10 cellular contexts compared by ENCODE assay signal in genomic region chr20:24149881-24150307, GRCh38.
A peak's percentile ranks its signal among the peaks of the same experiment; 100 is the strongest.
DNase-seq lines count a peak whose midpoint lies in the region; ATAC-seq and TF ChIP-seq lines count a peak whose summit lies in the region.
"Had no signal": no experiment of that assay in that cellular context is flagged by ENCODE, and none has a peak within 500 bp of the region (broad histone marks: within the 10 kb centered on the region; RNA-seq: fewer than 3 reads in every experiment).

No MANE protein-coding gene starts in this region.

- H3K4me1 ChIP-seq in heart right ventricle: peaks cover 0 to 7% (median 0%) of the 10 kb centered on the region in 9 donors
- peaks cover 0 to 5% (median 0%) of the 10 kb centered on the region in 6 donors for H3K4me1 ChIP-seq in spleen
- H3K4me1 ChIP-seq: upper lobe of left lung had no signal

- ATAC-seq in heart right ventricle (peak; percentile 50 to 92 (median 72)), HG02852 (IDR thresholded peaks at IDR 0.05; ENCODE audit: unreplicated experiment) (no peak)

- H3K27ac ChIP-seq in heart right ventricle (no peak overlapping the region), spleen (no peak overlapping the region)
- H3K27ac ChIP-seq: upper lobe of left lung had no signal

- TF ChIP-seq CTCF in heart right ventricle (IDR thresholded peaks at IDR 0.05) (peak in 8 of 9 donors; percentile 19 to 53 (median 48)), spleen (IDR thresholded peaks at IDR 0.05 in 8 of 11, conservative IDR thresholded peaks at IDR 0.05 in 3 of 11) (peak in 8 of 11 experiments; percentile 15 to 57 (median 42))

- DNase-seq in NCI-H748 (lab: John Stamatoyannopoulos, UW; ENCODE audit: unreplicated experiment) (peak; percentile 16), NCI-H748 treated with DMSO at 0.1 percent for 48 hours (lab: John Stamatoyannopoulos, UW) (no peak), RKO (ENCODE audit: low spot score) (peak; percentile 30), heart right ventricle (peak; percentile 12 to 48), spleen (no peak), NOMO-1 treated with dmso at 0.1 percent for 144 hours (lab: John Stamatoyannopoulos, UW; ENCODE audit: unreplicated experiment) (no peak), NCI-H187 (lab: John Stamatoyannopoulos, UW) (no peak)
- DNase-seq: NCI-H2107, upper lobe of left lung had no signal

- no peak for TF ChIP-seq POLR2A in spleen (IDR thresholded peaks at IDR 0.05)

- 38 to 39% methylated on average over 10 of the region's 10 CpGs for WGBS in heart right ventricle, 2 donors
- WGBS in spleen, 5 donors: 47 to 68% (median 61%) methylated on average over 10 of the region's 10 CpGs

- H3K4me3 ChIP-seq in heart right ventricle (no peak overlapping the region), spleen (no peak overlapping the region)
- H3K4me3 ChIP-seq: upper lobe of left lung had no signal

- no peaks in the 10 kb centered on the region for H3K36me3 ChIP-seq in heart right ventricle
- H3K36me3 ChIP-seq in spleen: no peaks in the 10 kb centered on the region
- H3K36me3 ChIP-seq: upper lobe of left lung had no signal

- peaks cover 0 to 3% (median 0%) of the 10 kb centered on the region in 11 donors for H3K9me3 ChIP-seq in heart right ventricle
- peaks cover 0 to 6% (median 0%) of the 10 kb centered on the region in 8 donors for H3K9me3 ChIP-seq in spleen
- H3K9me3 ChIP-seq: upper lobe of left lung had no signal

- H3K27me3 ChIP-seq in heart right ventricle: no peaks in the 10 kb centered on the region
- H3K27me3 ChIP-seq in spleen (replicated peaks in 1 of 7): peaks cover 0 to 8% (median 0%) of the 10 kb centered on the region in 7 donors
- H3K27me3 ChIP-seq: upper lobe of left lung had no signal

- intact Hi-C loops in heart right ventricle (cut with DNase I): loop anchor here in 5 of 10 donors (5.0 to 10.0 kb wide), 5 partner anchors 55 to 767 kb away; partner anchors contain the start of gene SYNDIG1 (in 1 of the 5)
- intact Hi-C loops in spleen (cut with DNase I; ENCODE audit: low total_unique reads): loop anchor here (10.0 kb wide), 1 partner anchor 765 kb away; no protein-coding TSS in a partner anchor

Comparison
In these comparisons a context has a peak if more than half of its experiments do, and no peak if none do; other contexts are left out.
1. DNase-seq: peak in NCI-H748 (single experiment), RKO (single experiment) and heart right ventricle (2 of 2); none in NCI-H748 treated with DMSO at 0.1 percent for 48 hours (single experiment), spleen (single experiment), NOMO-1 treated with dmso at 0.1 percent for 144 hours (single experiment) and NCI-H187 (0 of 2).